Comparison of ENCODE assay signal across 9 cellular contexts in the genomic region with DNA sequence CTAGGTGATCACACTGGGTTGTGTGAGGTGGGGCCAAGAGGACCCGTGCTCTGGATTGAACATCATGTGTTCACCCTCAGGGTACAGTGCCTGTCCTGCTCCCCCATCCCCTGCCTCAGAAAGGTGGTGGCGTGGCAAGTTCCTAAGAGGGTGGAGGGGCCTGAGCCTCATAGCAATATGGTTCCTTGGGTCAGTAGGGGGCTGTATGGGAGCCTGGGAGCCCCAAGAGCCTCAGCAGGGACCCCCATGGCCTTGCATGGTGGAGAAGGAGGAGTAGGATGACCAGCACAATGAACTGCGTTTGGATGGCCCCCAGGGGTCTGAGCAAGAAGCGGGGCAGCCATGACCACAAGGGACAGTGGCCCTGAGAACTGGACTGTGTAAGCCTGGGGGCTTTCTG.
"Had no signal": no experiment of that assay in that cellular context is flagged by ENCODE, and none has a peak within 500 bp of the region (broad histone marks: within the 10 kb centered on the region; RNA-seq: fewer than 3 reads in every experiment).

No MANE protein-coding gene starts in this region.

- H3K9me3 ChIP-seq: HAP-1 had no signal

- H3K9me3 Mint-ChIP-seq: HFFc6, IgD-negative memory B cell had no signal

- H3K27ac ChIP-seq: GM23248, HL-60 had no signal

- H3K9ac ChIP-seq: GM23248 had no signal

- H3K36me3 Mint-ChIP-seq: IgD-negative memory B cell had no signal

- DNase-seq: GM23248, GOT3, H7, HFFc6 had no signal

- H3K36me3 ChIP-seq: HAP-1 had no signal

- H3K27ac Mint-ChIP-seq: HFFc6, IgD-negative memory B cell had no signal

- ATAC-seq: HCT116, HepG2 had no signal

- H3K4me3 ChIP-seq: GM23248, HAP-1 had no signal

- H3K4me3 Mint-ChIP-seq: HFFc6, IgD-negative memory B cell had no signal

- H3K4me1 Mint-ChIP-seq: IgD-negative memory B cell had no signal

- H2AFZ ChIP-seq: GM23248 had no signal
